ENCODE assay signal across 8 cellular contexts in genomic region chr19:49640113-49640898, GRCh38. TPM values are rescaled to one million over a fixed set of nuclear protein-coding genes. Genes with fewer than 3 reads are reported as not detected.
DNase-seq lines count a peak whose midpoint lies in the region; ATAC-seq, FAIRE-seq and TF ChIP-seq lines count a peak whose summit lies in the region.

Gene RRAS (minus strand): TSS chr19:49640143. CDS start chr19:49640098, 45 bp downstream.

- H3K4me1 ChIP-seq in kidney (ENCODE audit: control insufficient read depth in 1 of 2, insufficient read depth in 1 of 2, low read depth in 1 of 2, low read length in 2 of 2), result peaks cover 14 to 28% of the 10 kb centered on the region in 2 donors

- no peaks in the 10 kb centered on the region for H3K36me3 ChIP-seq in kidney (ENCODE audit: control insufficient read depth in 1 of 2, insufficient read depth in 2 of 2, low read length in 2 of 2)

- peak; percentile 67 for ATAC-seq in HG03432 (IDR thresholded peaks at IDR 0.05; ENCODE audit: unreplicated experiment)

- intact Hi-C loops in kidney (cut with DNase I), result no loop called here

- DNase-seq in AG20443 (ENCODE audit: low spot score) (peak; percentile 97), NCI-H510A (lab: John Stamatoyannopoulos, UW) (peak; percentile 100), choroid plexus epithelial cell (ENCODE audit: low read depth) (peak; percentile 100), kidney (peak; percentile 100)
- DNase-seq in activated CD4-positive, alpha-beta T cell treated with anti-CD3 and anti-CD28 coated beads for 24 hours (ENCODE audit: low read depth in 2 of 2), result peak; percentile 100
- DNase-seq in stimulated activated CD4-positive, alpha-beta T cell treated with anti-CD3 and anti-CD28 coated beads, Interleukin-15, amount 100 ng/mL, for 24 hours, result peak; percentile 100

- no peaks in the 10 kb centered on the region for H3K9me3 ChIP-seq in kidney (ENCODE audit: control insufficient read depth in 1 of 2, low read length in 2 of 2)

- TF ChIP-seq POLR2A in GM19099 (IDR thresholded peaks at IDR 0.05; ENCODE audit: extremely low read depth, insufficient read length, low read depth), result peak; percentile 90

- FAIRE-seq in kidney (lab: Jason Lieb, UNC), result peak; percentile 99

- H3K4me3 ChIP-seq in choroid plexus epithelial cell (ENCODE audit: low read depth, low read length) (peak within 1 kb of the TSS; percentile 73), kidney (ENCODE audit: low read length in 2 of 2) (peak within 1 kb of the TSS; percentile 75)

- TF ChIP-seq CTCF in choroid plexus epithelial cell (conservative IDR thresholded peaks at IDR 0.05; ENCODE audit: low read depth, low read length) (no peak), kidney (IDR thresholded peaks at IDR 0.05; ENCODE audit: borderline replicate concordance, extremely low read depth, insufficient read depth) (no peak)

- H3K27ac ChIP-seq in kidney (ENCODE audit: low read depth in 2 of 2, low read length in 2 of 2), result peak within 1 kb of the TSS; percentile 99 to 100

- peak within 1 kb of the TSS; percentile 96 to 97 for H3K9ac ChIP-seq in kidney (ENCODE audit: low read length in 2 of 2)

RNA-seq across cellular contexts. Expression of gene RRAS, which starts in this region (rescaled TPM):
- 92.3 TPM for total RNA-seq in kidney
- 140 TPM for polyA plus RNA-seq in kidney (ENCODE audit: insufficient read depth, low read depth, low replicate concordance)

Comparison
In these comparisons a context has a peak if more than half of its experiments do, and no peak if none do; other contexts are left out.
1. Peak in every context shown above with its lines: DNase-seq, ATAC-seq, H3K4me3 ChIP-seq and H3K27ac ChIP-seq.